In genomic region chr12:123488539-123489230, GRCh38 we compare ENCODE assay signal across 2 cellular contexts.
TF ChIP-seq lines count a peak whose summit lies in the region.

No MANE protein-coding gene starts in this region.

TF ChIP-seq in GM23338, 12 proteins besides CTCF, POLR2A, EP300 and RAD21:
- no peak for TF ChIP-seq EZH2 (IDR thresholded peaks at IDR 0.05; ENCODE audit: low read depth, unreplicated experiment)
- TF ChIP-seq ETS1 (IDR thresholded peaks at IDR 0.05), result no peak
- no peak for TF ChIP-seq EZH2phosphoT487 (IDR thresholded peaks at IDR 0.05; ENCODE audit: unreplicated experiment)
- no peak for TF ChIP-seq CREB1 (CRISPR knock-in tag; IDR thresholded peaks at IDR 0.05; ENCODE audit: low read depth)
- TF ChIP-seq ZNF462 (CRISPR knock-in tag; IDR thresholded peaks at IDR 0.05), result no peak
- no peak for TF ChIP-seq ZNF114 (CRISPR knock-in tag; IDR thresholded peaks at IDR 0.05)
- no peak for TF ChIP-seq JUNB (IDR thresholded peaks at IDR 0.05; ENCODE audit: unreplicated experiment)
- no peak for TF ChIP-seq POLR2AphosphoS5 (IDR thresholded peaks at IDR 0.05; ENCODE audit: low read depth)
- no peak for TF ChIP-seq NANOG (IDR thresholded peaks at IDR 0.05; ENCODE audit: borderline replicate concordance)
- no peak for TF ChIP-seq REST (IDR thresholded peaks at IDR 0.05; ENCODE audit: unreplicated experiment)
TF ChIP-seq in GM23338: peak in this region for 0.

TF ChIP-seq in HEK293T, 16 proteins besides CTCF, POLR2A, EP300 and RAD21:
- TF ChIP-seq NFRKB (IDR thresholded peaks at IDR 0.05) (no peak), FOXM1 (IDR thresholded peaks at IDR 0.05; ENCODE audit: borderline replicate concordance) (no peak), BHLHE40 (IDR thresholded peaks at IDR 0.05; ENCODE audit: borderline replicate concordance) (no peak), ARNT (IDR thresholded peaks at IDR 0.05) (no peak), PKNOX1 (IDR thresholded peaks at IDR 0.05) (no peak), ELF4 (IDR thresholded peaks at IDR 0.05) (no peak), TARDBP (IDR thresholded peaks at IDR 0.05) (no peak), SP1 (IDR thresholded peaks at IDR 0.05) (no peak), L3MBTL2 (conservative IDR thresholded peaks at IDR 0.05) (no peak), SUZ12 (IDR thresholded peaks at IDR 0.05) (no peak), CTBP1 (IDR thresholded peaks at IDR 0.05; ENCODE audit: borderline replicate concordance) (no peak), FOXK2 (IDR thresholded peaks at IDR 0.05) (no peak), ZNF384 (IDR thresholded peaks at IDR 0.05) (no peak)
TF ChIP-seq in HEK293T: peak in this region for 0.
